ENCODE assay signal across 11 cellular contexts in genomic region chr1:8398086-8398485, GRCh38.
DNase-seq lines count a peak whose midpoint lies in the region; ATAC-seq and TF ChIP-seq lines count a peak whose summit lies in the region.
"Had no signal": no experiment of that assay in that cellular context is flagged by ENCODE, and none has a peak within 500 bp of the region (broad histone marks: within the 10 kb centered on the region; RNA-seq: fewer than 3 reads in every experiment).

No MANE protein-coding gene starts in this region.

- TF ChIP-seq POLR2A in vagina (IDR thresholded peaks at IDR 0.05), result no peak

- H2BK12ac ChIP-seq in neuronal stem cell (ENCODE audit: low read length), result no peak overlapping the region

- H3K27me3 Mint-ChIP-seq in activated naive CD8-positive, alpha-beta T cell treated with anti-CD3 and anti-CD28 coated beads, Interleukin-2, amount 50 U/mL, for 24 hours, result no peaks in the 10 kb centered on the region

- H2BK5ac ChIP-seq in neuronal stem cell (ENCODE audit: low read length), result no peak overlapping the region

- H3K9ac ChIP-seq in muscle layer of colon (ENCODE audit: low read length), result no peak overlapping the region
- H3K9ac ChIP-seq in neuronal stem cell (ENCODE audit: low read depth, low read length, poor library complexity), result no peak overlapping the region

- H3K4me3 ChIP-seq in right atrium auricular region (no peak overlapping the region), muscle layer of colon (ENCODE audit: low read depth in 1 of 2, low read length in 2 of 2) (no peak overlapping the region), vagina (no peak overlapping the region), neuronal stem cell (ENCODE audit: low read length in 2 of 2) (no peak overlapping the region)

- H3K36me3 Mint-ChIP-seq in activated naive CD8-positive, alpha-beta T cell treated with anti-CD3 and anti-CD28 coated beads, Interleukin-2, amount 50 U/mL, for 24 hours (ENCODE audit: low read depth), result peaks cover 24% of the 10 kb centered on the region

- H2BK120ac ChIP-seq in neuronal stem cell (ENCODE audit: low read depth, low read length), result no peak overlapping the region

- H3K79me1 ChIP-seq in neuronal stem cell (ENCODE audit: low read depth, low read length), result peaks cover 4% of the 10 kb centered on the region

- no CpG with 5 or more reads among the region's 2 CpGs for WGBS in neuronal stem cell (ENCODE audit: extremely low coverage in 2 of 2, insufficient read length in 2 of 2, insufficient replicate concordance in 1 of 2), 2 donors

- no peak overlapping the region for H2AK5ac ChIP-seq in neuronal stem cell (ENCODE audit: low read depth, low read length)

- H3K4ac ChIP-seq in neuronal stem cell (ENCODE audit: low read length), result no peak overlapping the region

- no peaks in the 10 kb centered on the region for H3K27me3 ChIP-seq in right atrium auricular region
- H3K27me3 ChIP-seq in muscle layer of colon (ENCODE audit: control insufficient read depth in 1 of 2, insufficient read depth in 2 of 2, low read length in 2 of 2), result no peaks in the 10 kb centered on the region
- no peaks in the 10 kb centered on the region for H3K27me3 ChIP-seq in vagina
- H3K27me3 ChIP-seq in neuronal stem cell (ENCODE audit: control insufficient read depth in 3 of 3, insufficient read depth in 3 of 3, low read depth in 1 of 3, low read length in 3 of 3), result peaks cover 0 to 1% (median 0%) of the 10 kb centered on the region in 3 experiments

- H3K18ac ChIP-seq in neuronal stem cell (ENCODE audit: low read length), result no peak overlapping the region

- H4K8ac ChIP-seq in neuronal stem cell (ENCODE audit: low read depth, low read length), result no peak overlapping the region

- H3K4me2 ChIP-seq in neuronal stem cell (ENCODE audit: insufficient read depth, low read length, poor library complexity, severe bottlenecking), result no peak overlapping the region

- no peak overlapping the region for H3K23ac ChIP-seq in neuronal stem cell (ENCODE audit: low read depth, low read length, poor library complexity)

- H3K36me3 ChIP-seq in right atrium auricular region (peaks cover 34% of the 10 kb centered on the region), muscle layer of colon (ENCODE audit: insufficient read depth, low read length) (no peaks in the 10 kb centered on the region), vagina (peaks cover 0 to 9% of the 10 kb centered on the region in 2 donors), neuronal stem cell (replicated peaks in 1 of 2; ENCODE audit: control insufficient read depth in 2 of 2, insufficient read depth in 2 of 2, low read length in 2 of 2) (peaks cover 4 to 66% of the 10 kb centered on the region in 2 donors)

- H3K9me3 ChIP-seq in right atrium auricular region (no peaks in the 10 kb centered on the region), muscle layer of colon (ENCODE audit: low read length) (no peaks in the 10 kb centered on the region), vagina (no peaks in the 10 kb centered on the region), neuronal stem cell (replicated peaks in 1 of 2; ENCODE audit: control insufficient read depth in 2 of 2, insufficient read depth in 1 of 2, low read depth in 1 of 2, low read length in 2 of 2) (peaks cover 0 to 11% of the 10 kb centered on the region in 2 donors)

- H3K27ac ChIP-seq in right atrium auricular region (peak overlapping the region; percentile 79 to 86), muscle layer of colon (ENCODE audit: low read depth, low read length) (peak overlapping the region; percentile 76), vagina (peak overlapping the region; percentile 49), neuronal stem cell (replicated peaks; ENCODE audit: low read length) (no peak overlapping the region)

- H3K4me1 ChIP-seq in right atrium auricular region, result peaks cover 0 to 78% of the 10 kb centered on the region in 2 donors
- peaks cover 50% of the 10 kb centered on the region for H3K4me1 ChIP-seq in muscle layer of colon (ENCODE audit: insufficient read depth, low read length)
- H3K4me1 ChIP-seq in vagina, result peaks cover 53% of the 10 kb centered on the region
- H3K4me1 ChIP-seq in neuronal stem cell (ENCODE audit: control insufficient read depth in 2 of 2, insufficient read depth in 1 of 2, low read depth in 1 of 2, low read length in 2 of 2), result peaks cover 17 to 24% of the 10 kb centered on the region in 2 donors

- no peak overlapping the region for H3K14ac ChIP-seq in neuronal stem cell (ENCODE audit: low read length)

- no peak for ATAC-seq in activated naive CD8-positive, alpha-beta T cell treated with anti-CD3 and anti-CD28 coated beads, Interleukin-2, amount 50 U/mL, for 24 hours

- no peak for DNase-seq in right atrium auricular region (ENCODE audit: low spot score)
- no peak for DNase-seq in cardiac septum (ENCODE audit: low spot score)
- DNase-seq in activated naive CD8-positive, alpha-beta T cell treated with anti-CD3 and anti-CD28 coated beads, Interleukin-2, amount 50 U/mL, for 24 hours, result no peak
- DNase-seq in vagina (ENCODE audit: extremely low spot score in 2 of 2), result peak in 1 of 2 donors; percentile 72
- DNase-seq in DMS79 treated with DMSO at 0.1 percent for 48 hours (lab: John Stamatoyannopoulos, UW), result no peak
- DNase-seq in neuronal stem cell (ENCODE audit: low spot score), result no peak
- no peak for DNase-seq in NCI-H2081 treated with DMSO at 0.1 percent for 48 hours (lab: John Stamatoyannopoulos, UW)
- DNase-seq: activated CD4-positive, CD25-positive, alpha-beta regulatory T cell; cerebellar nuclear complex; NCI-H774 had no signal

- peak overlapping the region; percentile 82 for H3K27ac Mint-ChIP-seq in activated naive CD8-positive, alpha-beta T cell treated with anti-CD3 and anti-CD28 coated beads, Interleukin-2, amount 50 U/mL, for 24 hours

- no peak overlapping the region for H2BK15ac ChIP-seq in neuronal stem cell (ENCODE audit: low read length)

- no peak overlapping the region for H2AFZ ChIP-seq in neuronal stem cell (ENCODE audit: low read length)

- intact Hi-C loops in cardiac septum (cut with DNase I) (no loop called here), vagina (cut with DNase I) (no loop called here)

- no peak overlapping the region for H4K91ac ChIP-seq in neuronal stem cell (ENCODE audit: low read depth, low read length, poor library complexity)

- peaks cover 60% of the 10 kb centered on the region for H3K4me1 Mint-ChIP-seq in activated naive CD8-positive, alpha-beta T cell treated with anti-CD3 and anti-CD28 coated beads, Interleukin-2, amount 50 U/mL, for 24 hours

- peak overlapping the region; percentile 33 for H3K4me3 Mint-ChIP-seq in activated naive CD8-positive, alpha-beta T cell treated with anti-CD3 and anti-CD28 coated beads, Interleukin-2, amount 50 U/mL, for 24 hours

- H3K9me3 Mint-ChIP-seq in activated naive CD8-positive, alpha-beta T cell treated with anti-CD3 and anti-CD28 coated beads, Interleukin-2, amount 50 U/mL, for 24 hours, result peaks cover 3% of the 10 kb centered on the region

- TF ChIP-seq CTCF in right atrium auricular region (IDR thresholded peaks at IDR 0.05), result no peak
- TF ChIP-seq CTCF in vagina (IDR thresholded peaks at IDR 0.05), result no peak
